In the genomic region with DNA sequence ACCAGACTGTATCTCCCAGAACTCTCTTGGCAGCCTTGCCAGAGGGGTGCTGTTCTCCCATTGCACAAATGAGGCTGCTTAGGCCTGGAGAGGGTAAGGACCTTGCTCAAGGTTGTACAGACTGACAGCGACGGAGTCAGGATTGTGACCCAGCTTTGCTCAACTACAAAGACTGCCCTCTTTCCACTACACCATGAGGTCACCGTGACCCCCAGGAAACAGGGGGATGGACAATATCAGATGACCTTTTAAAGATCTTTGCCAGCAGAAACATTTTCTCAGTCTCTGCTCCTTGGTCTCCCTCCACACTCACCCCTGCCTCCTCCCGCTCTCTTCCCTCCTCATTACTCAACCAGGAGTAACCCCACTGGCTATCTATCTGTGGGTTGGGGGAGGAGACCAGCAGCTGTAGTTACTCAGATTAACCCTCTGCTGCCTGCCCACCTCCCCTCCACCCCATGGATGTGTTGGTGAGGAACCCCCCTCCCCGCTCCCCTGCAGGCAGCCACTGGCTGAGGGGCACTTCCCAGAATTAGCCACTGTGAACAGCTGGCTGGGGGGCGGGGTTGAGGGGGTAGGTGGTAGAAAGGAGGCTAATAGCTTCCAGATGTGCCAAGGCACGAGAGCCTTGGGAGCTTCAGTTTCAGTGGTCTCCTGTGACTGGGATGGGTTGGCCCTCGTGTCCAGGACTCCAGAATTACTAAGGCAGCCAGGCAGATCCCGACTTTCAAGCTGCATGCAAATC, we compare ENCODE assay signal across 9 cellular contexts. TPM values are rescaled to one million over a fixed set of nuclear protein-coding genes. Genes with fewer than 3 reads are reported as not detected.
DNase-seq lines count a peak whose midpoint lies in the region; ATAC-seq and TF ChIP-seq lines count a peak whose summit lies in the region.
"Had no signal": no experiment of that assay in that cellular context is flagged by ENCODE, and none has a peak within 500 bp of the region (broad histone marks: within the 10 kb centered on the region; RNA-seq: fewer than 3 reads in every experiment).

No MANE protein-coding gene starts in this region.

- H3K36me3 ChIP-seq in left lung: no peaks in the 10 kb centered on the region

- POLR2A ChIA-PET in T-cell (lab: Charles Lee): no interaction called here

- H3K4me3 ChIP-seq in left lung: no peak overlapping the region

- H3K4me1 ChIP-seq in left lung: peaks cover 4 to 15% of the 10 kb centered on the region in 2 donors

- no peak for TF ChIP-seq CTCF in left lung (IDR thresholded peaks at IDR 0.05)

- no peaks in the 10 kb centered on the region for H3K9me3 Mint-ChIP-seq in T-cell

- ATAC-seq in GM18499 (IDR thresholded peaks at IDR 0.05; ENCODE audit: insufficient read depth, unreplicated experiment): peak; percentile 11
- ATAC-seq in HG02571 (IDR thresholded peaks at IDR 0.05; ENCODE audit: unreplicated experiment): peak; percentile 26
- peak; percentile 23 for ATAC-seq in left lung
- no peak for ATAC-seq in T-cell (replicated peaks in 1 of 4)

- H3K9me3 ChIP-seq in left lung: no peaks in the 10 kb centered on the region

- H3K36me3 Mint-ChIP-seq in T-cell: no peaks in the 10 kb centered on the region

- H3K27me3 ChIP-seq in left lung: peaks cover 0 to 11% of the 10 kb centered on the region in 2 donors

- CTCF ChIA-PET in T-cell (lab: Charles Lee): no interaction called here

- H3K27me3 Mint-ChIP-seq in T-cell: peaks cover 23 to 28% of the 10 kb centered on the region in 2 donors

- no peak overlapping the region for H3K4me3 Mint-ChIP-seq in T-cell

- no peak overlapping the region for H3K27ac Mint-ChIP-seq in T-cell

- peaks cover 0 to 4% (median 3%) of the 10 kb centered on the region in 3 donors for H3K4me1 Mint-ChIP-seq in T-cell

- DNase-seq in NCI-H526 treated with DMSO at 0.1 percent for 48 hours (lab: John Stamatoyannopoulos, UW): peak; percentile 44
- DNase-seq in left lung: no peak
- no peak for DNase-seq in T-cell
- no peak for DNase-seq in AML-193 (lab: John Stamatoyannopoulos, UW)
- DNase-seq in NCI-H1930 (lab: John Stamatoyannopoulos, UW): no peak
- no peak for DNase-seq in stimulated activated CD4-positive, alpha-beta T cell treated with anti-CD3 and anti-CD28 coated beads, Interleukin-4, amount 100 ng/mL, for 4 hours

- intact Hi-C loops in left lung (cut with DNase I): no loop called here

- H3K27ac ChIP-seq in left lung: no peak overlapping the region
- H3K27ac ChIP-seq: RWPE1 had no signal

RNA-seq across cellular contexts. Expression of gene MRPS18A, which starts 26.9 kb away (rescaled TPM):
- total RNA-seq in left lung: 10 to 100 TPM; 27.0 to 32.5 TPM
- 10 to 100 TPM; 22.9 to 34.9 (median 30.6) TPM for total RNA-seq in T-cell

RNA-seq across cellular contexts. Expression of gene VEGFA, which starts 55.5 kb away (rescaled TPM):
- total RNA-seq in left lung (100 to 1,000 TPM; 147 to 154 TPM), T-cell (1 to 10 TPM; 1.1 to 8.9 (median 6.4) TPM)

Comparison
In these comparisons a context has a peak if more than half of its experiments do, and no peak if none do; other contexts are left out.
1. ATAC-seq: peak in GM18499 (single experiment), HG02571 (single experiment) and left lung (single experiment); none in T-cell (0 of 4).
2. RNA of gene VEGFA, which starts 55.5 kb away (total RNA-seq): 147 to 154 TPM in left lung; 1.1 to 8.9 TPM in T-cell; every median in the first group is over 10 times any median in the second.